In genomic region chr12:14903386-14904098, GRCh38 we compare ENCODE assay signal across 26 cellular contexts. TPM values are rescaled to one million over a fixed set of nuclear protein-coding genes. Genes with fewer than 3 reads are reported as not detected.
DNase-seq lines count a peak whose midpoint lies in the region; ATAC-seq, FAIRE-seq and TF ChIP-seq lines count a peak whose summit lies in the region.
"Had no signal": no experiment of that assay in that cellular context is flagged by ENCODE, and none has a peak within 500 bp of the region (broad histone marks: within the 10 kb centered on the region; RNA-seq: fewer than 3 reads in every experiment).

No MANE protein-coding gene starts in this region.

- TF ChIP-seq CTCF in 22Rv1 (IDR thresholded peaks at IDR 0.05) (no peak), astrocyte (IDR thresholded peaks at IDR 0.05; ENCODE audit: insufficient read depth, low read depth, low read length) (no peak), BE2C (IDR thresholded peaks at IDR 0.05; ENCODE audit: low read depth, low read length) (no peak)

- H3K4me2 ChIP-seq in astrocyte (ENCODE audit: low read length): no peak overlapping the region
- H3K4me2 ChIP-seq: KMS-11 had no signal

- ATAC-seq in CD4-positive, CD25-positive, alpha-beta regulatory T cell (ENCODE audit: low read depth in 2 of 2): no peak

- H3K36me3 Mint-ChIP-seq in CD4-positive, CD25-positive, alpha-beta regulatory T cell: peaks cover 34% of the 10 kb centered on the region
- no peaks in the 10 kb centered on the region for H3K36me3 Mint-ChIP-seq in astrocyte (ENCODE audit: low read depth, unreplicated experiment)

- peak overlapping the region; percentile 42 to 78 (median 68) for H3K27ac Mint-ChIP-seq in CD4-positive, CD25-positive, alpha-beta regulatory T cell
- H3K27ac Mint-ChIP-seq in astrocyte (ENCODE audit: unreplicated experiment): peak overlapping the region; percentile 60
- H3K27ac Mint-ChIP-seq: naive B cell; T-helper 2 cell treated with Interferon-gamma antibody and Interleukin-4, amounts not matched to agents 5 μg/mL and 100 μg/mL, for 36 hours had no signal

- H3K9ac ChIP-seq in astrocyte (ENCODE audit: low read length): no peak overlapping the region
- H3K9ac ChIP-seq in skeletal muscle tissue (ENCODE audit: low read depth in 1 of 3, low read length in 3 of 3): no peak overlapping the region
- H3K9ac ChIP-seq: KMS-11 had no signal

- H3K4me3 ChIP-seq in CD4-positive, CD25-positive, alpha-beta regulatory T cell (ENCODE audit: low read depth, low read length): no peak overlapping the region
- H3K4me3 ChIP-seq in astrocyte (ENCODE audit: insufficient read depth, low read depth, low read length): no peak overlapping the region
- no peak overlapping the region for H3K4me3 ChIP-seq in skeletal muscle tissue (ENCODE audit: low read length in 3 of 3)
- no peak overlapping the region for H3K4me3 ChIP-seq in BE2C (ENCODE audit: low read depth, low read length)
- H3K4me3 ChIP-seq: stomach, transverse colon had no signal

- H3K27me3 ChIP-seq in CD4-positive, CD25-positive, alpha-beta regulatory T cell (ENCODE audit: control insufficient read depth, insufficient read depth, low read length): no peaks in the 10 kb centered on the region
- H3K27me3 ChIP-seq in astrocyte (ENCODE audit: insufficient read depth, low read length) (no peaks in the 10 kb centered on the region), skeletal muscle tissue (ENCODE audit: control insufficient read depth in 3 of 3, insufficient read depth in 3 of 3, low read length in 3 of 3) (no peaks in the 10 kb centered on the region), BE2C (no peaks in the 10 kb centered on the region)
- H3K27me3 ChIP-seq: adrenal gland, stomach, transverse colon had no signal

- no peak for FAIRE-seq in astrocyte (lab: Jason Lieb, UNC)
- FAIRE-seq: colon had no signal

- no peaks in the 10 kb centered on the region for H3K27me3 Mint-ChIP-seq in CD4-positive, CD25-positive, alpha-beta regulatory T cell
- no peaks in the 10 kb centered on the region for H3K27me3 Mint-ChIP-seq in astrocyte (ENCODE audit: low read depth, unreplicated experiment)
- H3K27me3 Mint-ChIP-seq: naive B cell had no signal

- no peaks in the 10 kb centered on the region for H3K36me3 ChIP-seq in CD4-positive, CD25-positive, alpha-beta regulatory T cell (ENCODE audit: control insufficient read depth, insufficient read depth, low read length)
- no peaks in the 10 kb centered on the region for H3K36me3 ChIP-seq in astrocyte (ENCODE audit: insufficient read depth, low read length)
- no peaks in the 10 kb centered on the region for H3K36me3 ChIP-seq in skeletal muscle tissue (ENCODE audit: control insufficient read depth in 3 of 3, insufficient read depth in 3 of 3, low read length in 3 of 3)
- H3K36me3 ChIP-seq in BE2C: no peaks in the 10 kb centered on the region
- H3K36me3 ChIP-seq: adrenal gland, stomach, transverse colon had no signal

- no peak for DNase-seq in CD4-positive, CD25-positive, alpha-beta regulatory T cell
- DNase-seq in astrocyte (ENCODE audit: low read depth) (no peak), BE2C (no peak), mesenteric fat pad (ENCODE audit: low spot score) (no peak)
- DNase-seq in stimulated activated CD8-positive, alpha-beta memory T cell treated with anti-CD3 and anti-CD28 coated beads, Interleukin-4, amount 100 ng/mL, for 48 hours: no peak
- DNase-seq: activated CD4-positive, alpha-beta T cell treated with anti-CD3 and anti-CD28 coated beads for 4 hours; activated naive CD4-positive, alpha-beta T cell; activated T-cell treated with anti-CD3 and anti-CD28 coated beads, Interleukin-2, amount 50 U/mL, for 48 hours; adrenal gland; Calu3; effector CD8-positive, alpha-beta T cell; HCEC 1CT; head of caudate nucleus; mesendoderm; naive B cell; NCI-H1436 treated with DMSO at 0.1 percent for 48 hours; NCI-H2107; NCI-H524 treated with DMSO at 0.1 percent for 48 hours; stomach; transverse colon had no signal

- H3K4me3 Mint-ChIP-seq in CD4-positive, CD25-positive, alpha-beta regulatory T cell: no peak overlapping the region
- no peak overlapping the region for H3K4me3 Mint-ChIP-seq in astrocyte (ENCODE audit: unreplicated experiment)
- H3K4me3 Mint-ChIP-seq: CD14-positive monocyte; naive B cell; T-helper 2 cell treated with Interferon-gamma antibody and Interleukin-4, amounts not matched to agents 5 μg/mL and 100 μg/mL, for 36 hours had no signal

- H4K20me1 ChIP-seq in astrocyte (ENCODE audit: insufficient read depth, low read length): no peaks in the 10 kb centered on the region

- no peak overlapping the region for H2AFZ ChIP-seq in astrocyte (ENCODE audit: low read depth, low read length)

- H3K4me1 Mint-ChIP-seq in CD4-positive, CD25-positive, alpha-beta regulatory T cell: peaks cover 13 to 38% (median 17%) of the 10 kb centered on the region in 4 donors
- no peaks in the 10 kb centered on the region for H3K4me1 Mint-ChIP-seq in astrocyte (ENCODE audit: low read depth, unreplicated experiment)

- H3K9me3 Mint-ChIP-seq in CD4-positive, CD25-positive, alpha-beta regulatory T cell: peaks cover 0 to 3% (median 0%) of the 10 kb centered on the region in 7 donors
- H3K9me3 Mint-ChIP-seq in astrocyte (ENCODE audit: unreplicated experiment): peaks cover 2% of the 10 kb centered on the region
- H3K9me3 Mint-ChIP-seq: CD14-positive monocyte had no signal

- no peaks in the 10 kb centered on the region for H3K9me3 ChIP-seq in CD4-positive, CD25-positive, alpha-beta regulatory T cell (ENCODE audit: control insufficient read depth in 2 of 2, low read length in 2 of 2)
- no peaks in the 10 kb centered on the region for H3K9me3 ChIP-seq in astrocyte (ENCODE audit: insufficient read depth, low read depth, low read length)
- no peaks in the 10 kb centered on the region for H3K9me3 ChIP-seq in skeletal muscle tissue (ENCODE audit: control insufficient read depth in 3 of 3, low read length in 3 of 3)
- H3K9me3 ChIP-seq in BE2C: no peaks in the 10 kb centered on the region
- H3K9me3 ChIP-seq: adrenal gland, stomach, transverse colon had no signal

- H3K4me1 ChIP-seq in CD4-positive, CD25-positive, alpha-beta regulatory T cell (ENCODE audit: control insufficient read depth, insufficient read depth, low read length, poor library complexity, severe bottlenecking): peaks cover 3% of the 10 kb centered on the region
- H3K4me1 ChIP-seq in astrocyte (ENCODE audit: insufficient read depth, low read length): no peaks in the 10 kb centered on the region
- peaks cover 0 to 8% (median 6%) of the 10 kb centered on the region in 3 donors for H3K4me1 ChIP-seq in skeletal muscle tissue (ENCODE audit: control insufficient read depth in 3 of 3, insufficient read depth in 3 of 3, low read length in 3 of 3)
- peaks cover 5% of the 10 kb centered on the region; the same call in 1 of the 2 replicates for H3K4me1 ChIP-seq in BE2C

- H3K27ac ChIP-seq in 22Rv1 (peak overlapping the region; percentile 63), astrocyte (ENCODE audit: low read depth, low read length) (no peak overlapping the region), skeletal muscle tissue (ENCODE audit: low read depth, low read length) (peak overlapping the region; percentile 15)
- no peak overlapping the region for H3K27ac ChIP-seq in CD4-positive, CD25-positive, alpha-beta regulatory T cell (ENCODE audit: insufficient read depth, low read length, poor library complexity, severe bottlenecking)
- H3K27ac ChIP-seq: KMS-11, transverse colon had no signal

- no peaks in the 10 kb centered on the region for H3K79me2 ChIP-seq in astrocyte (ENCODE audit: insufficient read depth, low read length)

RNA-seq across cellular contexts. Expression of gene MGP, which starts 17.9 kb away (rescaled TPM):
- 2.6 TPM for total RNA-seq in CD4-positive, CD25-positive, alpha-beta regulatory T cell
- under 1 TPM in 2 of 4 donors, not detected in 2; 0.59 to 0.64 TPM for polyA plus RNA-seq in CD4-positive, CD25-positive, alpha-beta regulatory T cell
- total RNA-seq in astrocyte (not detected in 2 replicates), skeletal muscle tissue (292 TPM), mesenteric fat pad (2,401 TPM)
- 7.0 TPM for polyA plus RNA-seq in BE2C (2012; ENCODE audit: insufficient read depth, insufficient read length, low read depth)
- total RNA-seq: Calu3 had no signal
- polyA plus RNA-seq: CD14-positive monocyte had no signal

RNA-seq across cellular contexts. Expression of gene ERP27, which starts 34.8 kb away (rescaled TPM):
- total RNA-seq in CD4-positive, CD25-positive, alpha-beta regulatory T cell: 25.4 TPM
- polyA plus RNA-seq in CD4-positive, CD25-positive, alpha-beta regulatory T cell: 1 to 10 TPM; 5.3 to 8.0 (median 6.2) TPM
- total RNA-seq in astrocyte: 0.29 and 1.0 TPM in 2 replicates
- total RNA-seq in skeletal muscle tissue: not detected
- polyA plus RNA-seq in BE2C (2012; ENCODE audit: insufficient read depth, insufficient read length, low read depth): not detected
- total RNA-seq in mesenteric fat pad: 0.87 TPM

RNA-seq across cellular contexts. Expression of gene ARHGDIB, which starts 57.9 kb away (rescaled TPM):
- 1,263 TPM for total RNA-seq in CD4-positive, CD25-positive, alpha-beta regulatory T cell
- polyA plus RNA-seq in CD4-positive, CD25-positive, alpha-beta regulatory T cell: 1,000 to 10,000 TPM; 3,550 to 4,641 (median 3,982) TPM
- 14.6 and 19.0 TPM in 2 replicates for total RNA-seq in astrocyte
- 17.2 TPM for total RNA-seq in skeletal muscle tissue
- polyA plus RNA-seq in BE2C (2012; ENCODE audit: insufficient read depth, insufficient read length, low read depth): 6.1 TPM
- 136 TPM for total RNA-seq in mesenteric fat pad

Comparison
In these comparisons a context has a peak if more than half of its experiments do, and no peak if none do; other contexts are left out.
1. H3K27ac ChIP-seq: peak in 22Rv1 (single experiment) and skeletal muscle tissue (single experiment); none in CD4-positive, CD25-positive, alpha-beta regulatory T cell (single experiment) and astrocyte (single experiment).
2. RNA of gene MGP, which starts 17.9 kb away (total RNA-seq): 2,401 TPM in mesenteric fat pad (single experiment) and 292 TPM in skeletal muscle tissue (single experiment); 2.6 TPM in CD4-positive, CD25-positive, alpha-beta regulatory T cell (single experiment) and not detected in astrocyte; every median in the first group is over 10 times any median in the second.
3. RNA of gene ERP27, which starts 34.8 kb away (total RNA-seq): 25.4 TPM in CD4-positive, CD25-positive, alpha-beta regulatory T cell (single experiment); 0.29 to 1.0 TPM in astrocyte, 0.87 TPM in mesenteric fat pad (single experiment) and not detected in skeletal muscle tissue (single experiment); every median in the first group is over 10 times any median in the second.